In the genomic region with DNA sequence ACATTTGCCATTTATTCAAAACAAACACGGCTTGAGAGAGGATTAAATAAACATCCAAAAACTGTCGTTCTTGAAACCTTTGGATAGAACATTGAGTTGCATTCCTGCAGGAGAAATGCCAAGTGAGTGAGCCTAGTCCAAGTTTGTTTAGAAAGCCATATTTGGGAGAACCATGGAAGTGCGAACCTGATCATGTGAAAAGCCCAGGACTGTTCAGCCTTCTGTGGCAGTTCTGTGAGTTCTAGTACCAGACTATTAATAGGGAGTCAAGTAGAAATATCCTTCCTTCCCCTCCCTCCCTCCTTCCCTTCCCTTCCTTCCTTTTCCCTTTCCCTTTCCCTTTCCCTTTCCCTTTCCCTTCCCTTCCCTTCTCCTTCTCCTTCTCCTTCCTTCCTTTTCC, we compare ENCODE assay signal across 16 cellular contexts.
DNase-seq lines count a peak whose midpoint lies in the region; ATAC-seq and TF ChIP-seq lines count a peak whose summit lies in the region.
"Had no signal": no experiment of that assay in that cellular context is flagged by ENCODE, and none has a peak within 500 bp of the region (broad histone marks: within the 10 kb centered on the region; RNA-seq: fewer than 3 reads in every experiment).

No MANE protein-coding gene starts in this region.

- H3K9me3 ChIP-seq in colonic mucosa: no peaks in the 10 kb centered on the region
- no peaks in the 10 kb centered on the region for H3K9me3 ChIP-seq in left lung
- H3K9me3 ChIP-seq in stomach smooth muscle (ENCODE audit: control insufficient read depth in 2 of 2, low read length in 2 of 2): no peaks in the 10 kb centered on the region

- H3K27ac ChIP-seq in colonic mucosa (no peak overlapping the region), left lung (no peak overlapping the region), stomach smooth muscle (ENCODE audit: low read length) (peak overlapping the region; percentile 41), mesendoderm (ENCODE audit: low read depth, low read length) (no peak overlapping the region)

- intact Hi-C loops in colonic mucosa (cut with DNase I): no loop called here
- intact Hi-C loops in left lung (cut with DNase I): no loop called here

- H3K4me3 ChIP-seq in colonic mucosa: no peak overlapping the region
- no peak overlapping the region for H3K4me3 ChIP-seq in left lung
- H3K4me3 ChIP-seq in stomach smooth muscle (ENCODE audit: low read length in 2 of 2): no peak overlapping the region
- H3K4me3 ChIP-seq in mesendoderm (ENCODE audit: low read length): no peak overlapping the region
- H3K4me3 ChIP-seq: dorsolateral prefrontal cortex had no signal

- H2BK5ac ChIP-seq in mesendoderm (ENCODE audit: low read length): no peak overlapping the region

- ATAC-seq in left lung (peak; percentile 64), GM19463 (IDR thresholded peaks at IDR 0.05; ENCODE audit: unreplicated experiment) (no peak), GM21528 (IDR thresholded peaks at IDR 0.05; ENCODE audit: low FRiP score, unreplicated experiment) (no peak)
- ATAC-seq: CD8-positive, alpha-beta T cell; natural killer cell; stimulated activated naive B cell treated with anti-CD40 and anti-IgM and Interleukin-4, amounts not matched to agents 10 μg/mL and 1 μg/mL and 100 μg/mL, for 72 hours had no signal

- H3K4me1 ChIP-seq in colonic mucosa (no peaks in the 10 kb centered on the region), left lung (peaks cover 4 to 9% of the 10 kb centered on the region in 2 donors), stomach smooth muscle (ENCODE audit: control insufficient read depth, insufficient read depth, low read length) (peaks cover 3% of the 10 kb centered on the region), mesendoderm (ENCODE audit: control insufficient read depth, low read depth, low read length) (no peaks in the 10 kb centered on the region)

- TF ChIP-seq CTCF in colonic mucosa (IDR thresholded peaks at IDR 0.05) (no peak), left lung (IDR thresholded peaks at IDR 0.05) (no peak)

- no peak overlapping the region for H3K4me2 ChIP-seq in mesendoderm (ENCODE audit: low read length)

- no peaks in the 10 kb centered on the region for H3K27me3 ChIP-seq in colonic mucosa
- no peaks in the 10 kb centered on the region for H3K27me3 ChIP-seq in left lung
- no peaks in the 10 kb centered on the region for H3K27me3 ChIP-seq in stomach smooth muscle (ENCODE audit: control insufficient read depth in 1 of 2, insufficient read depth in 2 of 2, low read length in 2 of 2)
- H3K27me3 ChIP-seq in mesendoderm (ENCODE audit: insufficient read depth, low read length, poor library complexity): no peaks in the 10 kb centered on the region
- H3K27me3 ChIP-seq: dorsolateral prefrontal cortex had no signal

- no peak overlapping the region for H2BK120ac ChIP-seq in mesendoderm (ENCODE audit: low read depth, low read length)

- H3K56ac ChIP-seq in mesendoderm (ENCODE audit: low read length): no peak overlapping the region

- peak; percentile 88 for DNase-seq in HCEC 1CT
- DNase-seq in colonic mucosa: peak; percentile 25
- DNase-seq in left lung: no peak
- no peak for DNase-seq in NCI-H2227 treated with DMSO at 0.1 percent for 48 hours (lab: John Stamatoyannopoulos, UW)
- DNase-seq in mesendoderm: no peak
- DNase-seq: activated CD4-positive, alpha-beta T cell treated with anti-CD3 and anti-CD28 coated beads for 48 hours; activated effector memory CD4-positive, alpha-beta T cell treated with Interleukin-2 at 50 U/mL for 16 hours; CD8-positive, alpha-beta T cell; dorsolateral prefrontal cortex; natural killer cell; NCI-H524 treated with DMSO at 0.1 percent for 48 hours; SHP77 treated with DMSO at 0.1 percent for 48 hours; stimulated activated naive B cell treated with anti-CD40 and anti-IgM and Interleukin-4, amounts not matched to agents 10 μg/mL and 1 μg/mL and 100 μg/mL, for 72 hours had no signal

- H4K5ac ChIP-seq in mesendoderm (ENCODE audit: low read length): no peak overlapping the region

- no CpG with 5 or more reads among the region's 3 CpGs for WGBS in mesendoderm (ENCODE audit: extremely low coverage, insufficient coverage, low lambda C conversion rate)

- no peak overlapping the region for H2AK5ac ChIP-seq in mesendoderm (ENCODE audit: low read length)

- no peaks in the 10 kb centered on the region for H3K79me2 ChIP-seq in mesendoderm (ENCODE audit: control insufficient read depth, insufficient read depth, low read length)

- no peak overlapping the region for H3K23ac ChIP-seq in mesendoderm (ENCODE audit: low read length)

- H3K4ac ChIP-seq in mesendoderm (ENCODE audit: low read depth, low read length): no peak overlapping the region

- no peaks in the 10 kb centered on the region for H3K36me3 ChIP-seq in colonic mucosa
- H3K36me3 ChIP-seq in left lung: no peaks in the 10 kb centered on the region
- peaks cover 0 to 3% of the 10 kb centered on the region in 2 donors for H3K36me3 ChIP-seq in stomach smooth muscle (ENCODE audit: control insufficient read depth in 2 of 2, insufficient read depth in 2 of 2, low read length in 2 of 2)
- no peaks in the 10 kb centered on the region for H3K36me3 ChIP-seq in mesendoderm (ENCODE audit: control insufficient read depth, insufficient read depth, low read length)

- no peak overlapping the region for H4K8ac ChIP-seq in mesendoderm (ENCODE audit: low read depth, low read length)

- no peaks in the 10 kb centered on the region for H3K79me1 ChIP-seq in mesendoderm (ENCODE audit: low read length)

- no peak overlapping the region for H3K18ac ChIP-seq in mesendoderm (ENCODE audit: low read length)

- no peak overlapping the region for H2BK15ac ChIP-seq in mesendoderm (replicated peaks; ENCODE audit: low read depth)

- no peak overlapping the region for H3K9ac ChIP-seq in colonic mucosa (ENCODE audit: low read depth in 2 of 2, low read length in 2 of 2)
- H3K9ac ChIP-seq in stomach smooth muscle (ENCODE audit: low read length in 2 of 2): peak overlapping the region in 1 of 2 donors; percentile 37
- no peak overlapping the region for H3K9ac ChIP-seq in mesendoderm (ENCODE audit: low read length)

Comparison
In these comparisons a context has a peak if more than half of its experiments do, and no peak if none do; other contexts are left out.
1. DNase-seq: peak in HCEC 1CT (single experiment) and colonic mucosa (single experiment); none in left lung (0 of 2), NCI-H2227 treated with DMSO at 0.1 percent for 48 hours (single experiment) and mesendoderm (single experiment).